15 cellular contexts compared by ENCODE assay signal in the genomic region with DNA sequence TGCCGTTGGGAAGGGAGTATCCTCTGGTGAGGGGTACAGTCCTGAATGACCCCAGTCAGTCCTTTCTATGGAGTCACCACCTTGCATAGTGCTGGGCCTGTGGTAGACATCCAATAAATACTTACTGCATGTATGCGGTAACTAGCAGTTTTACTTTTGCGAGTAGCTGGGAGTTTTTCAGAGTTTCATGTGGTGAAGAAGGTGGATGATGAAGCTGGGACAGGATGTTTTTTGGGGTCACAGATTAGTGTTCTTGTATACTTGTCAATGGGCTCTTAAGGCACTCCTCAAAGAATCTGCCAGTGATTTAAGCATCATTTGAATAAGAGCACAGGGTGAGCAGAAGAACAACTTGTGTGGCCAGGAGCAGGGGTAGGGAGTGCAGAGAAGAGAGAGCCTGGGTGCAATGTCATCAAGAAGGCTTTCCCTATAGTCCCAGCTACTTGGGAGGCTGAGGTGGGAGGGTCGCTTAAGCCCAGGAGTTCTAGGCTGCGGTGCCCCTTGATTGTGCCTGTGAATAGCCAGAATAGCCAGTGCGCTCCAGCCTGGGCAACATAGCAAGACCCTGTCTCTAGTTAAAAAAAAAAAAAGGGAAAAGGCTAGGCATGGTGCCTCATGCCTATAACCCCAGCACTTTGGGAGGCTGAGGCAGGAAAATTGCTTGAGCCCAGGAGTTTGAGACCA. TPM values are rescaled to one million over a fixed set of nuclear protein-coding genes. Genes with fewer than 3 reads are reported as not detected.
DNase-seq lines count a peak whose midpoint lies in the region; TF ChIP-seq lines count a peak whose summit lies in the region.
"Had no signal": no experiment of that assay in that cellular context is flagged by ENCODE, and none has a peak within 500 bp of the region (broad histone marks: within the 10 kb centered on the region; RNA-seq: fewer than 3 reads in every experiment).

No MANE protein-coding gene starts in this region.

- H3K4me3 ChIP-seq in GM12865 (ENCODE audit: low read depth, low read length), result peak overlapping the region; percentile 57
- no peak overlapping the region for H3K4me3 ChIP-seq in prostate gland
- H3K4me3 ChIP-seq: MG63 had no signal

- peaks cover 0 to 8% (median 2%) of the 10 kb centered on the region in 3 donors for H3K27me3 Mint-ChIP-seq in CD14-positive monocyte (ENCODE audit: low read depth in 3 of 3)
- H3K27me3 Mint-ChIP-seq in T-helper 2 cell treated with Interferon-gamma antibody and Interleukin-4, amounts not matched to agents 5 μg/mL and 100 μg/mL, for 36 hours (ENCODE audit: low read depth), result no peaks in the 10 kb centered on the region
- H3K27me3 Mint-ChIP-seq in nephron (ENCODE audit: low read depth), result peaks cover 7% of the 10 kb centered on the region
- H3K27me3 Mint-ChIP-seq in progenitor cell of endocrine pancreas, result no peaks in the 10 kb centered on the region
- H3K27me3 Mint-ChIP-seq: CD4-positive, alpha-beta T cell had no signal

- no peaks in the 10 kb centered on the region for H3K36me3 ChIP-seq in prostate gland

- H3K36me3 Mint-ChIP-seq in CD14-positive monocyte (peaks cover 48 to 53% of the 10 kb centered on the region in 2 donors), nephron (ENCODE audit: low read depth) (peaks cover 18% of the 10 kb centered on the region), progenitor cell of endocrine pancreas (ENCODE audit: insufficient read depth) (peaks cover 3% of the 10 kb centered on the region)
- H3K36me3 Mint-ChIP-seq in T-helper 2 cell treated with Interferon-gamma antibody and Interleukin-4, amounts not matched to agents 5 μg/mL and 100 μg/mL, for 36 hours (ENCODE audit: low read depth), result peaks cover 43% of the 10 kb centered on the region

- WGBS in prostate gland, result 94% methylated on average over 6 of the region's 6 CpGs

- H3K9me3 ChIP-seq in prostate gland, result no peaks in the 10 kb centered on the region
- H3K9me3 ChIP-seq: MG63 had no signal

- H3K27ac Mint-ChIP-seq in CD14-positive monocyte (peak overlapping the region; percentile 97 to 100 (median 98)), nephron (peak overlapping the region in 2 of 3 experiments; percentile 83 to 95), progenitor cell of endocrine pancreas (no peak overlapping the region)
- peak overlapping the region; percentile 91 for H3K27ac Mint-ChIP-seq in T-helper 2 cell treated with Interferon-gamma antibody and Interleukin-4, amounts not matched to agents 5 μg/mL and 100 μg/mL, for 36 hours
- H3K27ac Mint-ChIP-seq: CD4-positive, alpha-beta T cell had no signal

- peaks cover 11% of the 10 kb centered on the region for H3K4me1 ChIP-seq in prostate gland (replicated peaks)

- intact Hi-C loops in CD14-positive monocyte (cut with micrococcal nuclease), result no loop called here
- intact Hi-C loops in prostate gland (cut with DNase I), result no loop called here

- TF ChIP-seq POLR2A in prostate gland (IDR thresholded peaks at IDR 0.05), result no peak

- H3K4me3 Mint-ChIP-seq in CD14-positive monocyte, result peak overlapping the region in 1 of 2 donors; percentile 75
- peak overlapping the region; percentile 80 for H3K4me3 Mint-ChIP-seq in T-helper 2 cell treated with Interferon-gamma antibody and Interleukin-4, amounts not matched to agents 5 μg/mL and 100 μg/mL, for 36 hours
- no peak overlapping the region for H3K4me3 Mint-ChIP-seq in nephron
- no peak overlapping the region for H3K4me3 Mint-ChIP-seq in progenitor cell of endocrine pancreas (ENCODE audit: low read depth)
- H3K4me3 Mint-ChIP-seq: CD4-positive, alpha-beta T cell had no signal

- H3K27me3 ChIP-seq in prostate gland (replicated peaks; ENCODE audit: insufficient read depth), result no peaks in the 10 kb centered on the region
- H3K27me3 ChIP-seq: MG63 had no signal

- H3K4me1 Mint-ChIP-seq in CD14-positive monocyte (peaks cover 89% of the 10 kb centered on the region), nephron (peaks cover 58% of the 10 kb centered on the region), progenitor cell of endocrine pancreas (ENCODE audit: low read depth) (peaks cover 23% of the 10 kb centered on the region)
- H3K4me1 Mint-ChIP-seq in T-helper 2 cell treated with Interferon-gamma antibody and Interleukin-4, amounts not matched to agents 5 μg/mL and 100 μg/mL, for 36 hours (ENCODE audit: low read depth), result peaks cover 64% of the 10 kb centered on the region

- DNase-seq in CD14-positive monocyte (ENCODE audit: low spot score) (no peak), GM12865 (ENCODE audit: low read depth) (peak; percentile 93), occipital lobe (lab: John Stamatoyannopoulos, UW) (no peak), DMS53 treated with DMSO at 0.1 percent for 48 hours (lab: John Stamatoyannopoulos, UW; ENCODE audit: unreplicated experiment) (no peak), prostate gland (ENCODE audit: low spot score) (no peak), progenitor cell of endocrine pancreas (ENCODE audit: low spot score, unreplicated experiment) (no peak)
- DNase-seq in T-helper 2 cell treated with Interferon-gamma antibody and Interleukin-4, amounts not matched to agents 5 μg/mL and 100 μg/mL, for 36 hours (ENCODE audit: low spot score), result no peak
- DNase-seq: activated naive CD4-positive, alpha-beta T cell treated with anti-CD3 and anti-CD28 coated beads, Interleukin-2, amount 50 U/mL, for 16 hours; CD4-positive, alpha-beta T cell; foreskin melanocyte; GF-D8; MG63; NCI-H2081 treated with DMSO at 0.1 percent for 48 hours; NCI-H774 had no signal

- peaks cover 0 to 7% (median 0%) of the 10 kb centered on the region in 7 donors for H3K9me3 Mint-ChIP-seq in CD14-positive monocyte
- H3K9me3 Mint-ChIP-seq in T-helper 2 cell treated with Interferon-gamma antibody and Interleukin-4, amounts not matched to agents 5 μg/mL and 100 μg/mL, for 36 hours, result no peaks in the 10 kb centered on the region
- no peaks in the 10 kb centered on the region for H3K9me3 Mint-ChIP-seq in nephron
- no peaks in the 10 kb centered on the region for H3K9me3 Mint-ChIP-seq in progenitor cell of endocrine pancreas (ENCODE audit: low read depth)
- H3K9me3 Mint-ChIP-seq: CD4-positive, alpha-beta T cell had no signal

- TF ChIP-seq CTCF in CD14-positive monocyte (IDR thresholded peaks at IDR 0.05) (no peak), GM12865 (IDR thresholded peaks at IDR 0.05; ENCODE audit: insufficient read depth, low read depth, low read length, missing control alignments) (no peak), nephron (IDR thresholded peaks at IDR 0.05; ENCODE audit: unreplicated experiment in 3 of 3) (no peak), prostate gland (IDR thresholded peaks at IDR 0.05) (no peak), progenitor cell of endocrine pancreas (IDR thresholded peaks at IDR 0.05; ENCODE audit: unreplicated experiment) (no peak)

- H3K27ac ChIP-seq in prostate gland, result no peak overlapping the region

RNA-seq across cellular contexts. Expression of gene PPCDC, which starts 22.1 kb away (rescaled TPM):
- 10 to 100 TPM; 14.2 to 18.7 TPM for polyA plus RNA-seq in CD14-positive monocyte
- total RNA-seq in occipital lobe (7.2 TPM), prostate gland (10 to 100 TPM; 19.4 to 22.0 TPM), progenitor cell of endocrine pancreas (16.5 and 18.0 TPM in 2 replicates)

RNA-seq across cellular contexts. Expression of gene SCAMP5, which starts 50.1 kb away (rescaled TPM):
- under 1 TPM in 1 of 2 donors, not detected in 1; 0.08 TPM for polyA plus RNA-seq in CD14-positive monocyte
- 51.3 TPM for total RNA-seq in occipital lobe
- total RNA-seq in prostate gland, result 10 to 100 TPM in 1 of 2 donors, 1 to 10 TPM in 1; 6.1 to 24.4 TPM
- 55.9 and 58.0 TPM in 2 replicates for total RNA-seq in progenitor cell of endocrine pancreas
